In the genomic region with DNA sequence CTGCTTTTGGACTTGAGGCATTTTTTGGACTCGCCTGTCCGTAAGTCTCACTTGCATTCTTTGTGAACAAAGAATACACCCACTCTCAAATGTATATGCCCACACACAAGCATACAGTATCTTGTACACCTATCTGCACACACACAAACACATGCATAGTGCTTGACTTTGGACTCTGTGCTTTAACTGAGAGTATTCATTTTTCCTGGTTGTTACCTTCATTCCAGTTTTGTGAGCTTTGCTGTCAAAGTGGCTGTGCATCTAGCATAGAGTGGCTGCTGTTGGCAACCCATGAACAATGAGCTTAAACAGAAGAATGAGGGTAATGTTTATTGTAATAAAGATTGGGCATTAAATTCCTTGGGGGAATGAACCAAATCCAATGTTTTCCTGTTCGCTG, we compare ENCODE assay signal across 13 cellular contexts.
"Had no signal": no experiment of that assay in that cellular context is flagged by ENCODE, and none has a peak within 500 bp of the region (broad histone marks: within the 10 kb centered on the region; RNA-seq: fewer than 3 reads in every experiment).

No MANE protein-coding gene starts in this region.

- H3K27ac Mint-ChIP-seq: activated naive CD8-positive, alpha-beta T cell treated with anti-CD3 and anti-CD28 coated beads, Interleukin-2, amount 10 ng/mL, durations not matched to agents 7 days and 5 days; activated T-helper 1 cell treated with anti-CD3 and anti-CD28 coated beads, Interleukin-12 subunit alpha, Interleukin-12 subunit beta, Interleukin-2, Interleukin-4 antibody, amounts not matched to agents 30 ng/mL and 10 ng/mL and 1 ng/mL, durations not matched to agents 14 hours and 24 hours and 36 hours; nephron progenitor cell; stimulated activated effector memory CD8-positive, alpha-beta T cell treated with anti-CD3 and anti-CD28 coated beads, Interleukin-12 subunit alpha, Interleukin-12 subunit beta, amount 100 ng/mL, for 72 hours had no signal

- H3K36me3 ChIP-seq: cardiac muscle cell had no signal

- DNase-seq: activated CD4-positive, CD25-positive, alpha-beta regulatory T cell treated with anti-CD3 and anti-CD28 coated beads, Interleukin-2, amount 50 U/mL, for 72 hours; activated naive CD8-positive, alpha-beta T cell treated with anti-CD3 and anti-CD28 coated beads, Interleukin-2, amount 10 ng/mL, durations not matched to agents 7 days and 5 days; kidney; nephron progenitor cell; stimulated activated CD4-positive, alpha-beta T cell treated with anti-CD3 and anti-CD28 coated beads, Interleukin-12 subunit alpha, Interleukin-12 subunit beta, amount 100 ng/mL, for 4 hours; stimulated activated CD4-positive, alpha-beta T cell treated with anti-CD3 and anti-CD28 coated beads, Interleukin-2, amount 100 ng/mL, for 24 hours; T-helper 1 cell; T1000; trophoblast cell had no signal

- H3K9me3 Mint-ChIP-seq: activated naive CD8-positive, alpha-beta T cell treated with anti-CD3 and anti-CD28 coated beads, Interleukin-2, amount 10 ng/mL, durations not matched to agents 7 days and 5 days; activated T-helper 1 cell treated with anti-CD3 and anti-CD28 coated beads, Interleukin-12 subunit alpha, Interleukin-12 subunit beta, Interleukin-2, Interleukin-4 antibody, amounts not matched to agents 30 ng/mL and 10 ng/mL and 1 ng/mL, durations not matched to agents 14 hours and 24 hours and 36 hours; nephron progenitor cell; stimulated activated effector memory CD8-positive, alpha-beta T cell treated with anti-CD3 and anti-CD28 coated beads, Interleukin-12 subunit alpha, Interleukin-12 subunit beta, amount 100 ng/mL, for 72 hours had no signal

- H3K4me3 ChIP-seq: cardiac muscle cell had no signal

- H3K9ac ChIP-seq: parathyroid adenoma had no signal

- H3K27me3 ChIP-seq: cardiac muscle cell had no signal

- H3K4me1 Mint-ChIP-seq: activated naive CD8-positive, alpha-beta T cell treated with anti-CD3 and anti-CD28 coated beads, Interleukin-2, amount 10 ng/mL, durations not matched to agents 7 days and 5 days; nephron progenitor cell; stimulated activated effector memory CD8-positive, alpha-beta T cell treated with anti-CD3 and anti-CD28 coated beads, Interleukin-12 subunit alpha, Interleukin-12 subunit beta, amount 100 ng/mL, for 72 hours had no signal

- H3K36me3 Mint-ChIP-seq: activated naive CD8-positive, alpha-beta T cell treated with anti-CD3 and anti-CD28 coated beads, Interleukin-2, amount 10 ng/mL, durations not matched to agents 7 days and 5 days; stimulated activated effector memory CD8-positive, alpha-beta T cell treated with anti-CD3 and anti-CD28 coated beads, Interleukin-12 subunit alpha, Interleukin-12 subunit beta, amount 100 ng/mL, for 72 hours had no signal

- H3K27ac ChIP-seq: cardiac muscle cell, parathyroid adenoma had no signal

- H3K4me1 ChIP-seq: parathyroid adenoma had no signal

- ATAC-seq: stimulated activated effector memory CD8-positive, alpha-beta T cell treated with anti-CD3 and anti-CD28 coated beads, Interleukin-12 subunit alpha, Interleukin-12 subunit beta, amount 100 ng/mL, for 72 hours had no signal

- H3K4me3 Mint-ChIP-seq: activated naive CD8-positive, alpha-beta T cell treated with anti-CD3 and anti-CD28 coated beads, Interleukin-2, amount 10 ng/mL, durations not matched to agents 7 days and 5 days; activated T-helper 1 cell treated with anti-CD3 and anti-CD28 coated beads, Interleukin-12 subunit alpha, Interleukin-12 subunit beta, Interleukin-2, Interleukin-4 antibody, amounts not matched to agents 30 ng/mL and 10 ng/mL and 1 ng/mL, durations not matched to agents 14 hours and 24 hours and 36 hours; nephron progenitor cell; stimulated activated effector memory CD8-positive, alpha-beta T cell treated with anti-CD3 and anti-CD28 coated beads, Interleukin-12 subunit alpha, Interleukin-12 subunit beta, amount 100 ng/mL, for 72 hours had no signal
